In genomic region chr1:248622491-248623106, GRCh38 we compare ENCODE assay signal across 8 cellular contexts. TPM values are rescaled to one million over a fixed set of nuclear protein-coding genes. Genes with fewer than 3 reads are reported as not detected.
DNase-seq lines count a peak whose midpoint lies in the region; ATAC-seq and TF ChIP-seq lines count a peak whose summit lies in the region.

No MANE protein-coding gene starts in this region.

- H3K9ac ChIP-seq in colonic mucosa (ENCODE audit: low read depth in 2 of 2, low read length in 2 of 2) = no peak overlapping the region

- ATAC-seq in GM18870 (IDR thresholded peaks at IDR 0.05; ENCODE audit: unreplicated experiment) = peak; percentile 96
- ATAC-seq in HG03095 (IDR thresholded peaks at IDR 0.05; ENCODE audit: unreplicated experiment) = peak; percentile 93

- H3K4me2 ChIP-seq in osteoblast (ENCODE audit: insufficient read depth, low read length) = no peak overlapping the region

- no peak overlapping the region for H2AFZ ChIP-seq in osteoblast (ENCODE audit: low read length)

- H3K9me3 Mint-ChIP-seq in Calu3 (ENCODE audit: low read depth, unreplicated experiment) = peaks cover 8% of the 10 kb centered on the region

- H3K4me3 ChIP-seq in colonic mucosa = no peak overlapping the region
- H3K4me3 ChIP-seq in osteoblast (ENCODE audit: insufficient read depth, low read length) = no peak overlapping the region
- no peak overlapping the region for H3K4me3 ChIP-seq in lower leg skin (ENCODE audit: low read depth, poor library complexity, severe bottlenecking)

- H4K20me1 ChIP-seq in osteoblast (ENCODE audit: insufficient read depth, low read length) = no peaks in the 10 kb centered on the region

- H3K27ac ChIP-seq in colonic mucosa (no peak overlapping the region), osteoblast (ENCODE audit: low read depth, low read length) (no peak overlapping the region)

- H3K79me2 ChIP-seq in osteoblast (ENCODE audit: insufficient read depth, low read length) = no peaks in the 10 kb centered on the region

- H3K4me3 Mint-ChIP-seq in Calu3 (ENCODE audit: low read depth, unreplicated experiment) = no peak overlapping the region

- peak; percentile 21 for DNase-seq in Calu3
- peak; percentile 13 for DNase-seq in NCI-H460 (ENCODE audit: extremely low read depth, low read depth)
- DNase-seq in colonic mucosa = no peak
- peak; percentile 60 for DNase-seq in osteoblast (ENCODE audit: insufficient read length, low spot score, missing footprints)
- DNase-seq in lower leg skin (ENCODE audit: low spot score in 2 of 2) = no peak
- no peak for DNase-seq in HUDEP-2 (lab: John Stamatoyannopoulos, UW; ENCODE audit: unreplicated experiment in 76 of 76)

- TF ChIP-seq CTCF in Calu3 (IDR thresholded peaks at IDR 0.05; ENCODE audit: unreplicated experiment) (no peak), colonic mucosa (IDR thresholded peaks at IDR 0.05) (peak; percentile 50), osteoblast (IDR thresholded peaks at IDR 0.05; ENCODE audit: extremely low read depth, low read depth, low read length) (peak; percentile 56), lower leg skin (IDR thresholded peaks at IDR 0.05) (no peak)

- no peaks in the 10 kb centered on the region for H3K27me3 Mint-ChIP-seq in Calu3 (ENCODE audit: unreplicated experiment)

- WGBS in lower leg skin, 2 donors = 48 to 54% methylated on average over 5 of the region's 5 CpGs

- H3K36me3 Mint-ChIP-seq in Calu3 (ENCODE audit: insufficient read depth, unreplicated experiment) = no peaks in the 10 kb centered on the region

- TF ChIP-seq POLR2A in lower leg skin (IDR thresholded peaks at IDR 0.05) = no peak

- H3K4me1 ChIP-seq in colonic mucosa = no peaks in the 10 kb centered on the region
- no peaks in the 10 kb centered on the region for H3K4me1 ChIP-seq in osteoblast (ENCODE audit: insufficient read depth, low read length)

- H3K4me1 Mint-ChIP-seq in Calu3 (ENCODE audit: low read depth, unreplicated experiment) = no peaks in the 10 kb centered on the region

- no TSS peak for BruUV-seq in Calu3 (replicated peaks; lab: Mats Ljungman, UMichigan)

- intact Hi-C loops in Calu3 (cut with micrococcal nuclease; ENCODE audit: unreplicated experiment) (loop anchor here (1.0 kb wide), 2 partner anchors 65 to 185 kb away; no protein-coding TSS in a partner anchor), colonic mucosa (cut with DNase I) (loop anchor here (5.0 kb wide), 1 partner anchor 65 kb away; no protein-coding TSS in a partner anchor), lower leg skin (cut with DNase I; ENCODE audit: low total_unique reads) (loop anchor here (5.0 kb wide), 1 partner anchor 185 kb away; no protein-coding TSS in a partner anchor)

- H3K9me3 ChIP-seq in colonic mucosa (no peaks in the 10 kb centered on the region), osteoblast (ENCODE audit: low read depth, low read length) (no peaks in the 10 kb centered on the region)

- H3K36me3 ChIP-seq in colonic mucosa = no peaks in the 10 kb centered on the region
- H3K36me3 ChIP-seq in osteoblast (ENCODE audit: insufficient read depth, low read length) = no peaks in the 10 kb centered on the region

- no peak overlapping the region for H3K27ac Mint-ChIP-seq in Calu3 (ENCODE audit: unreplicated experiment)

- CTCF ChIA-PET in Calu3 (lab: Charles Lee) = no interaction called here

- H3K27me3 ChIP-seq in colonic mucosa (no peaks in the 10 kb centered on the region), osteoblast (ENCODE audit: insufficient read depth, low read length) (no peaks in the 10 kb centered on the region)

RNA-seq across cellular contexts. Expression of gene OR2T11, which starts 12.3 kb away (rescaled TPM):
- total RNA-seq in Calu3 (2022) (not detected in 2 replicates), colonic mucosa (not detected), osteoblast (not detected in 2 replicates), lower leg skin (under 1 TPM in 1 of 4 donors, not detected in 3; 0.57 TPM)
- total RNA-seq in NCI-H460 (2014; rRNA removed; shearing (Covaris generic)) = not detected in 2 replicates
- polyA plus RNA-seq in NCI-H460 (2014; cell fraction: nucleus; rRNA removed) = not detected in 2 replicates

RNA-seq across cellular contexts. Expression of gene OR2T35, which starts 22.5 kb away (rescaled TPM):
- total RNA-seq in Calu3 (2022) (not detected in 2 replicates), colonic mucosa (not detected), osteoblast (not detected in 2 replicates), lower leg skin (under 1 TPM in 1 of 4 donors, not detected in 3; 0.30 TPM)
- total RNA-seq in NCI-H460 (2014; rRNA removed; shearing (Covaris generic)) = not detected in 2 replicates
- not detected in 2 replicates for polyA plus RNA-seq in NCI-H460 (2014; cell fraction: nucleus; rRNA removed)

RNA-seq across cellular contexts. Expression of gene OR2T10, which starts 25.1 kb away (rescaled TPM):
- total RNA-seq in Calu3 (2022) = not detected in 2 replicates
- not detected in 2 replicates for total RNA-seq in NCI-H460 (2014; rRNA removed; shearing (Covaris generic))
- not detected in 2 replicates for polyA plus RNA-seq in NCI-H460 (2014; cell fraction: nucleus; rRNA removed)
- total RNA-seq in colonic mucosa = not detected
- total RNA-seq in osteoblast = not detected in 2 replicates
- total RNA-seq in lower leg skin = not detected

RNA-seq across cellular contexts. Expression of gene OR2T27, which starts 32.7 kb away (rescaled TPM):
- total RNA-seq in Calu3 (2022) = not detected in 2 replicates
- total RNA-seq in NCI-H460 (2014; rRNA removed; shearing (Covaris generic)) = not detected in 2 replicates
- not detected in 2 replicates for polyA plus RNA-seq in NCI-H460 (2014; cell fraction: nucleus; rRNA removed)
- not detected for total RNA-seq in colonic mucosa
- total RNA-seq in osteoblast = not detected in 2 replicates
- not detected for total RNA-seq in lower leg skin

RNA-seq across cellular contexts. Expression of gene OR2T34, which starts 48.0 kb away (rescaled TPM):
- total RNA-seq in Calu3 (2022) (not detected in 2 replicates), colonic mucosa (not detected), osteoblast (not detected in 2 replicates), lower leg skin (not detected)
- not detected in 2 replicates for total RNA-seq in NCI-H460 (2014; rRNA removed; shearing (Covaris generic))
- polyA plus RNA-seq in NCI-H460 (2014; cell fraction: nucleus; rRNA removed) = not detected in 2 replicates

Comparison
In these comparisons a context has a peak if more than half of its experiments do, and no peak if none do; other contexts are left out.
1. DNase-seq: peak in Calu3 (single experiment), NCI-H460 (single experiment) and osteoblast (single experiment); none in colonic mucosa (single experiment), lower leg skin (0 of 2) and HUDEP-2 (0 of 76).
2. CTCF ChIP-seq: peak in colonic mucosa (single experiment) and osteoblast (single experiment); none in Calu3 (single experiment) and lower leg skin (0 of 3).